In the genomic region with DNA sequence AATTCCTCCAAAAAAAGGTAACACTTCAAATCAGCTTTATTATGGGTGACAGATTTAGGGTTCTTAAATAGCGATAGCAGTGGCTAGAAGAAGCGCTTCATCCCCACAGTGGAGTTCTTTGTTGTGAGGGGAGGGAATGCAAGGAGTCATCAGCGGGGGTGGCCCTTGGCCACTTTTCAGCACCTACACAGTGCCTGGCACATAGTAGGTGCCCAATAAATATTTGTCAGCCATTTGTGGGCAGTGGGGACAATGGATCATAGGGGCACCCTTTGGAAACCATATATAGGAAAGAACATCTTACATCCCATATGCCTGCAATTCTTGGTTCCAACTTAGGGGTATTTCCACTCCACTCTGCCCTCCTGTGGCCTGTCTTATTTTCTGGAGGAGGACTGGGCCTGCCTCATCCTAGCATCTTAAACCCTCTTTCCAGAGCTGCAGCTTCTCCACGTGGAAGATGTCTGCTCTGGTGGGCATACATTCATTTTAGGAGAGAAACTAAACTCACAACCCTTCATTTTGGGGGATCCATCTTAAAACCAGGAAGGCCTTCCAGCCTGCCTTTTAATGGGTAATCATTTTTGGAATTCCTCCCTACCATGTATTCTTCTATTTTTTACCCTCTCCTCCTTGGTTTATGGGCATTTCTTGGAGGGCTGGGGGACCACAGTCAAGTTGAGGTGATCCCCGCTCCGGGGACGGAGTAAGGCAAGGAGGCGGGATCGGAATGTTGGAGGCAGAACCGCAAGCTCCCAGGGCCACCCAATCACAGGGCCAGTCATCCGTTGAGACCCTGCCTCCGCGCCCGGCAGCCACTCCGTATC, we compare ENCODE assay signal across 1 cellular context.
A peak's percentile ranks its signal among the peaks of the same experiment; 100 is the strongest.
TF ChIP-seq lines count a peak whose summit lies in the region.

No MANE protein-coding gene starts in this region.

TF ChIP-seq in HEK293, 187 proteins besides CTCF, POLR2A, EP300 and RAD21 (continued from another document):
- 0 out of 2 replicates have a peak, but pooled peaks have one; percentile 46 for TF ChIP-seq YY1 (tag by site-specific recombination; IDR thresholded peaks at IDR 0.05)
- TF ChIP-seq ZNF654 (tag by site-specific recombination; IDR thresholded peaks at IDR 0.05; ENCODE audit: low read depth): peak; percentile 17; the same call in 1 of the 2 replicates
- peak; percentile 77 for TF ChIP-seq ZNF394 (tag by site-specific recombination; IDR thresholded peaks at IDR 0.05; ENCODE audit: borderline replicate concordance)
- TF ChIP-seq, protein P1, sequence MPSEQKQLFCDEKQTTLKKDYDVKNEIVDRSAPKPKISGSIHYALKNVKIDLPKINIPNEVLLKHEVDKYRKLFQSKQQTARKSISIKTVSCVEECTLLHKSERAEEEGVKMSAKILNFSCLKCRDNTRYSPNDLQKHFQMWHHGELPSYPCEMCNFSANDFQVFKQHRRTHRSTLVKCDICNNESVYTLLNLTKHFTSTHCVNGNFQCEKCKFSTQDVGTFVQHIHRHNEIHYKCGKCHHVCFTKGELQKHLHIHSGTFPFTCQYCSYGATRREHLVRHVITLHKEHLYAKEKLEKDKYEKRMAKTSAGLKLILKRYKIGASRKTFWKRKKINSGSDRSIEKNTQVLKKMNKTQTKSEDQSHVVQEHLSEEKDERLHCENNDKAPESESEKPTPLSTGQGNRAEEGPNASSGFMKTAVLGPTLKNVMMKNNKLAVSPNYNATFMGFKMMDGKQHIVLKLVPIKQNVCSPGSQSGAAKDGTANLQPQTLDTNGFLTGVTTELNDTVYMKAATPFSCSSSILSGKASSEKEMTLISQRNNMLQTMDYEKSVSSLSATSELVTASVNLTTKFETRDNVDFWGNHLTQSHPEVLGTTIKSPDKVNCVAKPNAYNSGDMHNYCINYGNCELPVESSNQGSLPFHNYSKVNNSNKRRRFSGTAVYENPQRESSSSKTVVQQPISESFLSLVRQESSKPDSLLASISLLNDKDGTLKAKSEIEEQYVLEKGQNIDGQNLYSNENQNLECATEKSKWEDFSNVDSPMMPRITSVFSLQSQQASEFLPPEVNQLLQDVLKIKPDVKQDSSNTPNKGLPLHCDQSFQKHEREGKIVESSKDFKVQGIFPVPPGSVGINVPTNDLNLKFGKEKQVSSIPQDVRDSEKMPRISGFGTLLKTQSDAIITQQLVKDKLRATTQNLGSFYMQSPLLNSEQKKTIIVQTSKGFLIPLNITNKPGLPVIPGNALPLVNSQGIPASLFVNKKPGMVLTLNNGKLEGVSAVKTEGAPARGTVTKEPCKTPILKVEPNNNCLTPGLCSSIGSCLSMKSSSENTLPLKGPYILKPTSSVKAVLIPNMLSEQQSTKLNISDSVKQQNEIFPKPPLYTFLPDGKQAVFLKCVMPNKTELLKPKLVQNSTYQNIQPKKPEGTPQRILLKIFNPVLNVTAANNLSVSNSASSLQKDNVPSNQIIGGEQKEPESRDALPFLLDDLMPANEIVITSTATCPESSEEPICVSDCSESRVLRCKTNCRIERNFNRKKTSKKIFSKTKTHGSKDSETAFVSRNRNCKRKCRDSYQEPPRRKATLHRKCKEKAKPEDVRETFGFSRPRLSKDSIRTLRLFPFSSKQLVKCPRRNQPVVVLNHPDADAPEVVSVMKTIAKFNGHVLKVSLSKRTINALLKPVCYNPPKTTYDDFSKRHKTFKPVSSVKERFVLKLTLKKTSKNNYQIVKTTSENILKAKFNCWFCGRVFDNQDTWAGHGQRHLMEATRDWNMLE (tag by site-specific recombination; conservative IDR thresholded peaks at IDR 0.05; ENCODE audit: low read depth): peak; percentile 31; the same call in 1 of the 2 replicates
- TF ChIP-seq, protein P2, sequence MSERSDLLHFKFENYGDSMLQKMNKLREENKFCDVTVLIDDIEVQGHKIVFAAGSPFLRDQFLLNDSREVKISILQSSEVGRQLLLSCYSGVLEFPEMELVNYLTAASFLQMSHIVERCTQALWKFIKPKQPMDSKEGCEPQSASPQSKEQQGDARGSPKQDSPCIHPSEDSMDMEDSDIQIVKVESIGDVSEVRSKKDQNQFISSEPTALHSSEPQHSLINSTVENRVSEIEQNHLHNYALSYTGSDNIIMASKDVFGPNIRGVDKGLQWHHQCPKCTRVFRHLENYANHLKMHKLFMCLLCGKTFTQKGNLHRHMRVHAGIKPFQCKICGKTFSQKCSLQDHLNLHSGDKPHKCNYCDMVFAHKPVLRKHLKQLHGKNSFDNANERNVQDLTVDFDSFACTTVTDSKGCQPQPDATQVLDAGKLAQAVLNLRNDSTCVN (tag by site-specific recombination; optimal IDR thresholded peaks at IDR 0.05): no peak
- TF ChIP-seq ZNF324 (tag by site-specific recombination; IDR thresholded peaks at IDR 0.05): peak; percentile 59; the same call in 1 of the 2 replicates
- peak; percentile 96 for TF ChIP-seq MZF1 (tag by site-specific recombination; IDR thresholded peaks at IDR 0.05; ENCODE audit: borderline replicate concordance)
- TF ChIP-seq IKZF3 (tag by site-specific recombination; IDR thresholded peaks at IDR 0.05): peak; percentile 72
- TF ChIP-seq, protein P3, sequence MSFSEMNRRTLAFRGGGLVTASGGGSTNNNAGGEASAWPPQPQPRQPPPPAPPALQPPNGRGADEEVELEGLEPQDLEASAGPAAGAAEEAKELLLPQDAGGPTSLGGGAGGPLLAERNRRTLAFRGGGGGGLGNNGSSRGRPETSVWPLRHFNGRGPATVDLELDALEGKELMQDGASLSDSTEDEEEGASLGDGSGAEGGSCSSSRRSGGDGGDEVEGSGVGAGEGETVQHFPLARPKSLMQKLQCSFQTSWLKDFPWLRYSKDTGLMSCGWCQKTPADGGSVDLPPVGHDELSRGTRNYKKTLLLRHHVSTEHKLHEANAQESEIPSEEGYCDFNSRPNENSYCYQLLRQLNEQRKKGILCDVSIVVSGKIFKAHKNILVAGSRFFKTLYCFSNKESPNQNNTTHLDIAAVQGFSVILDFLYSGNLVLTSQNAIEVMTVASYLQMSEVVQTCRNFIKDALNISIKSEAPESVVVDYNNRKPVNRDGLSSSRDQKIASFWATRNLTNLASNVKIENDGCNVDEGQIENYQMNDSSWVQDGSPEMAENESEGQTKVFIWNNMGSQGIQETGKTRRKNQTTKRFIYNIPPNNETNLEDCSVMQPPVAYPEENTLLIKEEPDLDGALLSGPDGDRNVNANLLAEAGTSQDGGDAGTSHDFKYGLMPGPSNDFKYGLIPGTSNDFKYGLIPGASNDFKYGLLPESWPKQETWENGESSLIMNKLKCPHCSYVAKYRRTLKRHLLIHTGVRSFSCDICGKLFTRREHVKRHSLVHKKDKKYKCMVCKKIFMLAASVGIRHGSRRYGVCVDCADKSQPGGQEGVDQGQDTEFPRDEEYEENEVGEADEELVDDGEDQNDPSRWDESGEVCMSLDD (tag by site-specific recombination; IDR thresholded peaks at IDR 0.05): peak; percentile 86
- TF ChIP-seq ZNF391 (tag by site-specific recombination; IDR thresholded peaks at IDR 0.05; ENCODE audit: borderline replicate concordance, low read depth): peak; percentile 51; the same call in 1 of the 2 replicates
- peak; percentile 58; the same call in 1 of the 2 replicates for TF ChIP-seq ZNF610 (tag by site-specific recombination; IDR thresholded peaks at IDR 0.05; ENCODE audit: borderline replicate concordance)
- no peak for TF ChIP-seq ZNF473 (tag by site-specific recombination; IDR thresholded peaks at IDR 0.05)
- no peak for TF ChIP-seq SCRT2 (tag by site-specific recombination; IDR thresholded peaks at IDR 0.05)
- TF ChIP-seq, protein P4, sequence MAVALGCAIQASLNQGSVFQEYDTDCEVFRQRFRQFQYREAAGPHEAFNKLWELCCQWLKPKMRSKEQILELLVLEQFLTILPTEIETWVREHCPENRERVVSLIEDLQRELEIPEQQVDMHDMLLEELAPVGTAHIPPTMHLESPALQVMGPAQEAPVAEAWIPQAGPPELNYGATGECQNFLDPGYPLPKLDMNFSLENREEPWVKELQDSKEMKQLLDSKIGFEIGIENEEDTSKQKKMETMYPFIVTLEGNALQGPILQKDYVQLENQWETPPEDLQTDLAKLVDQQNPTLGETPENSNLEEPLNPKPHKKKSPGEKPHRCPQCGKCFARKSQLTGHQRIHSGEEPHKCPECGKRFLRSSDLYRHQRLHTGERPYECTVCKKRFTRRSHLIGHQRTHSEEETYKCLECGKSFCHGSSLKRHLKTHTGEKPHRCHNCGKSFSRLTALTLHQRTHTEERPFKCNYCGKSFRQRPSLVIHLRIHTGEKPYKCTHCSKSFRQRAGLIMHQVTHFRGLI (tag by site-specific recombination; IDR thresholded peaks at IDR 0.05): 0 out of 2 replicates have a peak, but pooled peaks have one; percentile 34
- no peak for TF ChIP-seq ZNF843 (tag by site-specific recombination; IDR thresholded peaks at IDR 0.05)
- TF ChIP-seq, protein P5, sequence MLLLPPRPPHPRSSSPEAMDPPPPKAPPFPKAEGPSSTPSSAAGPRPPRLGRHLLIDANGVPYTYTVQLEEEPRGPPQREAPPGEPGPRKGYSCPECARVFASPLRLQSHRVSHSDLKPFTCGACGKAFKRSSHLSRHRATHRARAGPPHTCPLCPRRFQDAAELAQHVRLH (tag by site-specific recombination; IDR thresholded peaks at IDR 0.05): 0 out of 2 replicates have a peak, but pooled peaks have one; percentile 21
- TF ChIP-seq, protein P6, sequence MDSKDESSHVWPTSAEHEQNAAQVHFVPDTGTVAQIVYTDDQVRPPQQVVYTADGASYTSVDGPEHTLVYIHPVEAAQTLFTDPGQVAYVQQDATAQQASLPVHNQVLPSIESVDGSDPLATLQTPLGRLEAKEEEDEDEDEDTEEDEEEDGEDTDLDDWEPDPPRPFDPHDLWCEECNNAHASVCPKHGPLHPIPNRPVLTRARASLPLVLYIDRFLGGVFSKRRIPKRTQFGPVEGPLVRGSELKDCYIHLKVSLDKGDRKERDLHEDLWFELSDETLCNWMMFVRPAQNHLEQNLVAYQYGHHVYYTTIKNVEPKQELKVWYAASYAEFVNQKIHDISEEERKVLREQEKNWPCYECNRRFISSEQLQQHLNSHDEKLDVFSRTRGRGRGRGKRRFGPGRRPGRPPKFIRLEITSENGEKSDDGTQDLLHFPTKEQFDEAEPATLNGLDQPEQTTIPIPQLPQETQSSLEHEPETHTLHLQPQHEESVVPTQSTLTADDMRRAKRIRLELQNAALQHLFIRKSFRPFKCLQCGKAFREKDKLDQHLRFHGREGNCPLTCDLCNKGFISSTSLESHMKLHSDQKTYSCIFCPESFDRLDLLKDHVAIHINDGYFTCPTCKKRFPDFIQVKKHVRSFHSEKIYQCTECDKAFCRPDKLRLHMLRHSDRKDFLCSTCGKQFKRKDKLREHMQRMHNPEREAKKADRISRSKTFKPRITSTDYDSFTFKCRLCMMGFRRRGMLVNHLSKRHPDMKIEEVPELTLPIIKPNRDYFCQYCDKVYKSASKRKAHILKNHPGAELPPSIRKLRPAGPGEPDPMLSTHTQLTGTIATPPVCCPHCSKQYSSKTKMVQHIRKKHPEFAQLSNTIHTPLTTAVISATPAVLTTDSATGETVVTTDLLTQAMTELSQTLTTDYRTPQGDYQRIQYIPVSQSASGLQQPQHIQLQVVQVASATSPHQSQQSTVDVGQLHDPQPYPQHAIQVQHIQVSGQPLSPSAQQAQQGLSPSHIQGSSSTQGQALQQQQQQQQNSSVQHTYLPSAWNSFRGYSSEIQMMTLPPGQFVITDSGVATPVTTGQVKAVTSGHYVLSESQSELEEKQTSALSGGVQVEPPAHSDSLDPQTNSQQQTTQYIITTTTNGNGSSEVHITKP (tag by site-specific recombination; IDR thresholded peaks at IDR 0.05): peak; percentile 34; the same call in 1 of the 2 replicates
- TF ChIP-seq ZNF2 (tag by site-specific recombination; IDR thresholded peaks at IDR 0.05): peak; percentile 44; the same call in 1 of the 2 replicates
TF ChIP-seq in HEK293: peak in this region for 18.
